Comparison of ENCODE assay signal across 8 cellular contexts in the genomic region with DNA sequence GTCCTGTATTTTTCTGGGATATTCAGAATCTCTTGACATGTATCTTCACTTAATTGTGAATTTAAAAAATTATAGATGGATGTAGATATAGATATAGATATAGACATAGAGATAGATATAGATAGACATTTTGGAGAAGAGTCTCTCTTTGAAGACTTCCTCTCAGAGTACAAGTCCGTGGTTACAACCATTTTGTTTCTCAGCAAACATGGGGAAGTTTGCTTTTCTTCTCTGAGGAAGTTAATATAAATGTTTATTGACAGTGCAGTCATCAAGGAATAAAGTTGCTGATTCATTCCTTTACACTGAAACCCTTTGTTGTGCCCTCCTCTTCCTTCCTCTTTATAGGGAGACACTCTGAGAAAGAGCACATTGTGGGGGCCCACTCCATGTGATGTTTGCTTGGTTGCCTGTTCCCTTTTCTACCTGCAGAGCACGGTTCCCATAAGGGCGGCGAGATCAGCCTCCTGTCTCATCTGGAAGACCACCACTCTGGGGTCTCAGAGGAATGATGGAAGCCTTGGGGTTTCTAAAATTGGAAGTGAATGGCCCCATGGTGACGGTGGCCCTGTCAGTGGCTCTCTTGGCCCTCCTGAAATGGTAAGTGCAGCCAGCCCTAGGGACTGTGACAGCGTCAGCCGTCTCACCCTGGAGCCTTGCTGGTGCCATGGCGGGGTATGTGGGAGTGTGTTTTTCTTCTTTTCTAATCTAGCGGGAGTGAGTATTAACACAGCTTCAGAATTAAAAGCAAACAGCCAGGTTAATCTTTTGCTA.
DNase-seq lines count a peak whose midpoint lies in the region; ATAC-seq and FAIRE-seq lines count a peak whose summit lies in the region.

A gene (plus strand): TSS at position 385 of the 774 bp plus-strand sequence. CDS start 127 bp downstream, at position 512.

- peaks cover 3% of the 10 kb centered on the region for H3K9me3 Mint-ChIP-seq in stimulated activated memory B cell treated with anti-CD40 and anti-IgM and Interleukin-4, amounts not matched to agents 10 μg/mL and 1 μg/mL and 100 μg/mL, for 72 hours

- H3K27ac Mint-ChIP-seq in stimulated activated memory B cell treated with anti-CD40 and anti-IgM and Interleukin-4, amounts not matched to agents 10 μg/mL and 1 μg/mL and 100 μg/mL, for 72 hours = peak within 1 kb of the TSS; percentile 88

- peaks cover 48% of the 10 kb centered on the region for H3K4me1 Mint-ChIP-seq in stimulated activated memory B cell treated with anti-CD40 and anti-IgM and Interleukin-4, amounts not matched to agents 10 μg/mL and 1 μg/mL and 100 μg/mL, for 72 hours

- H3K27me3 Mint-ChIP-seq in stimulated activated memory B cell treated with anti-CD40 and anti-IgM and Interleukin-4, amounts not matched to agents 10 μg/mL and 1 μg/mL and 100 μg/mL, for 72 hours = no peaks in the 10 kb centered on the region

- no peak for DNase-seq in GM18507 (ENCODE audit: extremely low spot score, insufficient read length, low read depth)
- DNase-seq in activated CD4-positive, alpha-beta T cell treated with anti-CD3 and anti-CD28 coated beads, Interleukin-2, amount 50 U/mL, for 48 hours = peak; percentile 13 to 26
- DNase-seq in inferior parietal cortex (ENCODE audit: extremely low spot score) = peak; percentile 16
- DNase-seq in LoVo (ENCODE audit: low spot score) = no peak
- no peak for DNase-seq in NCI-H774 (lab: John Stamatoyannopoulos, UW)

- peak; percentile 39 for FAIRE-seq in GM18507 (lab: Jason Lieb, UNC)

- ATAC-seq in HG03354 (IDR thresholded peaks at IDR 0.05; ENCODE audit: poor library complexity, severe bottlenecking, unreplicated experiment) (peak; percentile 68), GM19397 (IDR thresholded peaks at IDR 0.05; ENCODE audit: unreplicated experiment) (no peak)
- ATAC-seq in stimulated activated memory B cell treated with anti-CD40 and anti-IgM and Interleukin-4, amounts not matched to agents 10 μg/mL and 1 μg/mL and 100 μg/mL, for 72 hours = peak; percentile 79

- H3K36me3 Mint-ChIP-seq in stimulated activated memory B cell treated with anti-CD40 and anti-IgM and Interleukin-4, amounts not matched to agents 10 μg/mL and 1 μg/mL and 100 μg/mL, for 72 hours = peaks cover 18% of the 10 kb centered on the region

- peak within 1 kb of the TSS; percentile 73 for H3K4me3 Mint-ChIP-seq in stimulated activated memory B cell treated with anti-CD40 and anti-IgM and Interleukin-4, amounts not matched to agents 10 μg/mL and 1 μg/mL and 100 μg/mL, for 72 hours

Comparison
In these comparisons a context has a peak if more than half of its experiments do, and no peak if none do; other contexts are left out.
1. DNase-seq: peak in activated CD4-positive, alpha-beta T cell treated with anti-CD3 and anti-CD28 coated beads, Interleukin-2, amount 50 U/mL, for 48 hours (2 of 2) and inferior parietal cortex (single experiment); none in GM18507 (single experiment), LoVo (single experiment) and NCI-H774 (single experiment).